ENCODE assay signal across 7 cellular contexts in genomic region chr15:54099010-54099409, GRCh38.
"Had no signal": no experiment of that assay in that cellular context is flagged by ENCODE, and none has a peak within 500 bp of the region (broad histone marks: within the 10 kb centered on the region; RNA-seq: fewer than 3 reads in every experiment).

No MANE protein-coding gene starts in this region.

- DNase-seq: GDM1, GF-D8 had no signal

- FAIRE-seq: G401.6, GM12891, GM12892, GM18507, GM19239 had no signal
